In the genomic region with DNA sequence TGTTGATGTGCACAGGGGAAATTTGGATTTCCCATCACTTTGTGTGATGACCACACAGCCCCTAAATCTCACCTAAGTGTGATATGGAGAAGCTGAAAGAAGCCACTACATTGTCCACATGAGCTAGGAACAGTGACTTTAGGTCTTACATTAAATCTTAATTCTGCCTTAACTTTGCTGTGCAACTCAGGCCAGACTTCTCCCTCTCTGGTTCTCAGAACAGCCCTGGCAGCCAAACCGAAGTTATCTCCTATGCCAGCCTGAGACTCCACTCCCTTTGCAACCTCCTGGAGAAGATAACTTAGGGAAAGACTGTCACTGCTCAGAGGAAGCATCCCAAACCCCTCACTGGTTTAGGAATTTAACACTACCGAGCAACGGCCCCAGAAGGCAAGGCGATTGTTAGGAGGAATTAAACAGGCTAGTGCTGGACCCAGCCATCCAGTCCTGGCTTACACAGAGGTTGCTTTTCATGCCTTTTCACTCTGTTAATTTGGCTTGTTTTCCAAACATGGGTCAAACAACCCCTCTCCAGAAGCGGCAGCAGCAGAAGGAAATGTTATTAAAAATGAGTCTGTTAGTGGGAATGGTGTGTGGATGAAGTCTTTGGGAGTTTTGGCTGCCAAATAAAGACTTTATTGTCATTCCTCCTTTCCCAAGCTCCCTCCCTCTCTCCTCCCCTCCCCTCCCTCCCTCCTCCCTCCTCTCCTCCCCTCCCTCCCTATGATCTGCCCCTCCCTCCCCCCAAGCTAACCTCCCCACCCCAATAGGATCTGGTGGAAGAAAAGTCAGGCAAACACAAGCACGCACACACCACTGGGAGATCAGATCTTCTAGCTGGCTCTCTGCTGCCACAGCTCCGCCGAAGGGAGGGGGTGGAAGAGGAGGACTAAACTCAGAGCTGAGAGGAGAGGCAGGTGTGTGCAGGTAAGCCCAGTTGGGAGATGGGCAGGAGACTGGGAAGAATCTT, we compare ENCODE assay signal across 10 cellular contexts. TPM values are rescaled to one million over a fixed set of nuclear protein-coding genes. Genes with fewer than 3 reads are reported as not detected.
DNase-seq lines count a peak whose midpoint lies in the region; ATAC-seq, FAIRE-seq and TF ChIP-seq lines count a peak whose summit lies in the region.
"Had no signal": no experiment of that assay in that cellular context is flagged by ENCODE, and none has a peak within 500 bp of the region (broad histone marks: within the 10 kb centered on the region; RNA-seq: fewer than 3 reads in every experiment).

A gene (plus strand): TSS at position 795 of the 970 bp plus-strand sequence. CDS start 7,379 bp downstream, outside the sequence.

- FAIRE-seq in D721Med (lab: Jason Lieb, UNC): no peak
- FAIRE-seq: A204.1 had no signal

- peak within 1 kb of the TSS; percentile 82 to 92 for H3K27ac ChIP-seq in coronary artery
- peak within 1 kb of the TSS; percentile 14 to 85 for H3K27ac ChIP-seq in lung (ENCODE audit: low read depth in 1 of 2, low read length in 1 of 2)
- H3K27ac ChIP-seq in urinary bladder (ENCODE audit: low read depth): no peak within 1 kb of the TSS

- no peaks in the 10 kb centered on the region for H3K9me3 ChIP-seq in lung (ENCODE audit: control insufficient read depth in 2 of 2, insufficient read depth in 1 of 2, low read length in 1 of 2)

- no peaks in the 10 kb centered on the region for H3K27me3 ChIP-seq in lung (ENCODE audit: control insufficient read depth, insufficient read depth)

- H3K4me1 ChIP-seq in lung (ENCODE audit: control insufficient read depth in 2 of 2, insufficient read depth in 2 of 2, low read length in 2 of 2): no peaks in the 10 kb centered on the region
- no peaks in the 10 kb centered on the region for H3K4me1 ChIP-seq in urinary bladder (ENCODE audit: insufficient read depth)

- 38 to 63% methylated on average over 7 to 8 of the region's 8 CpGs for WGBS in lung, 2 donors
- 11% methylated on average over 8 of the region's 8 CpGs for WGBS in urinary bladder

- peak; percentile 42 for DNase-seq in NCI-H345 (lab: John Stamatoyannopoulos, UW)
- DNase-seq in NCI-H345 treated with DMSO at 0.1 percent for 48 hours (lab: John Stamatoyannopoulos, UW; ENCODE audit: unreplicated experiment): no peak
- peak; percentile 88 for DNase-seq in coronary artery (ENCODE audit: low spot score)
- DNase-seq in lung (ENCODE audit: low spot score): no peak
- no peak for DNase-seq in D721Med (ENCODE audit: insufficient read length, low spot score)
- DNase-seq: stimulated activated CD4-positive, alpha-beta T cell treated with anti-CD3 and anti-CD28 coated beads, Interleukin-2, amount 100 ng/mL, for 48 hours had no signal

- H3K36me3 ChIP-seq in lung (ENCODE audit: control insufficient read depth in 2 of 2, insufficient read depth in 2 of 2, low read length in 2 of 2): no peaks in the 10 kb centered on the region
- no peaks in the 10 kb centered on the region for H3K36me3 ChIP-seq in urinary bladder (ENCODE audit: insufficient read depth)

- TF ChIP-seq CTCF in coronary artery (IDR thresholded peaks at IDR 0.05) (no peak), lung (IDR thresholded peaks at IDR 0.05; ENCODE audit: control extremely low read depth, extremely low read depth) (no peak), D721Med (IDR thresholded peaks at IDR 0.05; ENCODE audit: insufficient read depth, missing control alignments) (no peak)

- ATAC-seq in lung (ENCODE audit: insufficient read depth, low FRiP score): no peak
- ATAC-seq in GM18519 (IDR thresholded peaks at IDR 0.05; ENCODE audit: low FRiP score, unreplicated experiment): no peak
- ATAC-seq in HG02970 (IDR thresholded peaks at IDR 0.05; ENCODE audit: low FRiP score, unreplicated experiment): no peak

- H3K4me3 ChIP-seq in coronary artery: peak within 1 kb of the TSS; percentile 86
- peak within 1 kb of the TSS; percentile 44 for H3K4me3 ChIP-seq in lung
- peak within 1 kb of the TSS; percentile 34 for H3K4me3 ChIP-seq in urinary bladder (ENCODE audit: low read depth, low read length)

RNA-seq across cellular contexts. Expression of the gene that starts here (rescaled TPM):
- 10 to 100 TPM in 1 of 2 donors, 1 to 10 TPM in 1; 2.0 to 18.9 TPM for total RNA-seq in lung
- 10 to 100 TPM in 1 of 2 donors, 1 to 10 TPM in 1; 8.3 to 26.0 TPM for polyA plus RNA-seq in lung
- 6.3 TPM for total RNA-seq in urinary bladder
- 232 TPM for polyA plus RNA-seq in urinary bladder

Comparison
In these comparisons a context has a peak if more than half of its experiments do, and no peak if none do; other contexts are left out.
1. DNase-seq: peak in NCI-H345 (single experiment) and coronary artery (single experiment); none in NCI-H345 treated with DMSO at 0.1 percent for 48 hours (single experiment), lung (single experiment) and D721Med (single experiment).
2. H3K4me3 ChIP-seq: peak in every context shown above with its lines; median percentile 86 in coronary artery; 44 in lung; 34 in urinary bladder.